In genomic region chr5:111615054-111615453, GRCh38 we compare ENCODE assay signal across 25 cellular contexts.
"Had no signal": no experiment of that assay in that cellular context is flagged by ENCODE, and none has a peak within 500 bp of the region (broad histone marks: within the 10 kb centered on the region; RNA-seq: fewer than 3 reads in every experiment).

No MANE protein-coding gene starts in this region.

- DNase-seq: dermis blood vessel endothelial cell; effector memory CD4-positive, alpha-beta T cell; erythroblast; esophagus squamous epithelium; kidney; left cardiac atrium; left ventricle myocardium inferior; lower lobe of right lung; naive thymus-derived CD8-positive, alpha-beta T cell; occipital lobe; ovary; posterior cingulate gyrus; psoas muscle; right cardiac atrium; spleen; stimulated activated naive CD4-positive, alpha-beta T cell; stimulated activated naive CD8-positive, alpha-beta T cell treated with anti-CD3 and anti-CD28 coated beads, Interleukin-15, amount 100 ng/mL, for 72 hours; transverse colon; upper lobe of right lung; uterus had no signal

- H3K27me3 ChIP-seq: esophagus squamous epithelium, ovary, spleen, suprapubic skin, transverse colon, upper lobe of right lung, uterus had no signal

- H3K9me3 ChIP-seq: esophagus squamous epithelium, ovary, psoas muscle, suprapubic skin, transverse colon, upper lobe of right lung, uterus had no signal

- H3K36me3 ChIP-seq: esophagus squamous epithelium, left ventricle myocardium inferior, lower lobe of right lung, ovary, spleen, suprapubic skin, transverse colon, upper lobe of right lung, uterus had no signal

- H3K27ac ChIP-seq: coronary artery, esophagus squamous epithelium, left ventricle myocardium inferior, lower lobe of right lung, ovary, psoas muscle, skin epidermis, spleen, suprapubic skin, transverse colon, upper lobe of right lung, uterus had no signal

- H3K4me1 ChIP-seq: esophagus squamous epithelium, left ventricle myocardium inferior, lower lobe of right lung, psoas muscle, spleen, suprapubic skin, transverse colon, upper lobe of right lung, uterus had no signal

- H3K4me3 ChIP-seq: coronary artery, esophagus squamous epithelium, left ventricle myocardium inferior, lower lobe of right lung, ovary, psoas muscle, skin epidermis, spleen, suprapubic skin, transverse colon, upper lobe of right lung, uterus had no signal

- ATAC-seq: left cardiac atrium; lower lobe of right lung; naive thymus-derived CD8-positive, alpha-beta T cell; psoas muscle; right cardiac atrium; stimulated activated naive CD8-positive, alpha-beta T cell treated with anti-CD3 and anti-CD28 coated beads, Interleukin-15, amount 100 ng/mL, for 72 hours; upper lobe of right lung had no signal

- FAIRE-seq: endothelial cell of umbilical vein, frontal cortex, kidney had no signal
